In the genomic region with DNA sequence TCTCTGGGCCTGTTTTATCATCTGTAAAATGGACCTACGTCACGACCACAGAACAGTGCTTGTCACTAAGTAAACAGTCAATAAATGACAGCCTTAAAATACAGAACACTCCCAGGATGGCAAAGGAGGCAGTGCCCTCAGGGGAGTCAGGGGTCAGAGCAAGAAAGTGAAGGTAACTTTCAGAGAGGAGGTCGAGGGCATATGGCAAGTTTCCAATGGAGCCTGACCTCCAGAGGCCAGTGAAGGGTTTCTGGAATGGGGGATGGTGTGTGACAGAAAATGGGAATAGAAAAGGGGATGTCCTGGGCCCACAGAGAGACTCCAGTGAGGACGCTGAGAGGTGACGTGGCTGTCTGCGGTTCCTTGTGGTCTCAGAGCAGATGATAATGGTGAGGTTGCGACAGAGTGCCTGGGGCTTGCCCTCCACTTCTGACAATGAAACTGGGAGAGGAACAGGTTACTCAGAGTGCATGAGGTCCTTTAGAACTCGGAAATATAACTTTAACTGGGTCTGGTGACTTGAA, we compare ENCODE assay signal across 8 cellular contexts.
A peak's percentile ranks its signal among the peaks of the same experiment; 100 is the strongest.
DNase-seq lines count a peak whose midpoint lies in the region; ATAC-seq and TF ChIP-seq lines count a peak whose summit lies in the region.

No MANE protein-coding gene starts in this region.

- H4K20me1 ChIP-seq in OCI-LY3 (ENCODE audit: insufficient read depth, low read length), result no peaks in the 10 kb centered on the region

- H3K27ac Mint-ChIP-seq in activated T-helper 2 cell treated with anti-CD3 and anti-CD28 coated beads, Interferon-gamma antibody, Interleukin-2, Interleukin-4, amounts not matched to agents 10 μg/mL and 5 μg/mL and 100 μg/mL, durations not matched to agents 14 hours and 24 hours and 36 hours, result peak overlapping the region; percentile 56

- H3K9me3 ChIP-seq in OCI-LY3 (ENCODE audit: insufficient read depth, low read length), result peaks cover 5% of the 10 kb centered on the region; the same call in 1 of the 2 replicates

- TF ChIP-seq CTCF in OCI-LY3 (IDR thresholded peaks at IDR 0.05; ENCODE audit: low read depth, low read length), result no peak

- H3K9me3 Mint-ChIP-seq in activated T-helper 2 cell treated with anti-CD3 and anti-CD28 coated beads, Interferon-gamma antibody, Interleukin-2, Interleukin-4, amounts not matched to agents 10 μg/mL and 5 μg/mL and 100 μg/mL, durations not matched to agents 14 hours and 24 hours and 36 hours, result peaks cover 10% of the 10 kb centered on the region

- intact Hi-C loops in activated T-helper 2 cell treated with anti-CD3 and anti-CD28 coated beads, Interferon-gamma antibody, Interleukin-2, Interleukin-4, amounts not matched to agents 10 μg/mL and 5 μg/mL and 100 μg/mL, durations not matched to agents 14 hours and 24 hours and 36 hours (cut with micrococcal nuclease), result loop anchor here (5.0 kb wide), 1 partner anchor 549 kb away; the partner anchor contains the start of gene KATNAL1

- no peaks in the 10 kb centered on the region for H3K79me2 ChIP-seq in OCI-LY3 (ENCODE audit: low read length)

- peaks cover 18% of the 10 kb centered on the region for H3K4me1 Mint-ChIP-seq in activated T-helper 2 cell treated with anti-CD3 and anti-CD28 coated beads, Interferon-gamma antibody, Interleukin-2, Interleukin-4, amounts not matched to agents 10 μg/mL and 5 μg/mL and 100 μg/mL, durations not matched to agents 14 hours and 24 hours and 36 hours (ENCODE audit: low read depth)

- no peaks in the 10 kb centered on the region for H3K36me3 Mint-ChIP-seq in activated T-helper 2 cell treated with anti-CD3 and anti-CD28 coated beads, Interferon-gamma antibody, Interleukin-2, Interleukin-4, amounts not matched to agents 10 μg/mL and 5 μg/mL and 100 μg/mL, durations not matched to agents 14 hours and 24 hours and 36 hours (ENCODE audit: low read depth)

- peak; percentile 35 for DNase-seq in activated T-helper 2 cell treated with anti-CD3 and anti-CD28 coated beads, Interferon-gamma antibody, Interleukin-2, Interleukin-4, amounts not matched to agents 10 μg/mL and 5 μg/mL and 100 μg/mL, durations not matched to agents 14 hours and 24 hours and 36 hours (ENCODE audit: low spot score)
- DNase-seq in stimulated activated CD4-positive, alpha-beta T cell treated with anti-CD3 and anti-CD28 coated beads, Interleukin-12 subunit alpha, Interleukin-12 subunit beta, amount 100 ng/mL, for 24 hours (ENCODE audit: low read depth in 2 of 2), result peak; percentile 33 to 54
- DNase-seq in DMS 273 treated with DMSO at 0.1 percent for 48 hours (lab: John Stamatoyannopoulos, UW) (no peak), AG08396 (ENCODE audit: low spot score) (no peak), NCI-H345 (lab: John Stamatoyannopoulos, UW) (no peak)

- peak overlapping the region; percentile 66 for H3K4me3 ChIP-seq in OCI-LY3 (ENCODE audit: low read length)

- peak overlapping the region; percentile 59 for H3K9ac ChIP-seq in OCI-LY3 (ENCODE audit: low read length)

- ATAC-seq in GM18505 (IDR thresholded peaks at IDR 0.05; ENCODE audit: unreplicated experiment) (peak; percentile 90), HG02840 (IDR thresholded peaks at IDR 0.05; ENCODE audit: low FRiP score, unreplicated experiment) (peak; percentile 87)

- no peaks in the 10 kb centered on the region; the same call in 1 of the 2 replicates for H3K27me3 ChIP-seq in OCI-LY3 (ENCODE audit: low read depth, low read length)

- H3K4me2 ChIP-seq in OCI-LY3 (ENCODE audit: low read length), result peak overlapping the region; percentile 91

- peaks cover 38% of the 10 kb centered on the region for H3K4me1 ChIP-seq in OCI-LY3 (ENCODE audit: low read length)

- TF ChIP-seq POLR2A in GM18505 (IDR thresholded peaks at IDR 0.05; ENCODE audit: borderline replicate concordance, extremely low read depth, insufficient read depth, insufficient read length), result no peak

- no peak overlapping the region for H3K4me3 Mint-ChIP-seq in activated T-helper 2 cell treated with anti-CD3 and anti-CD28 coated beads, Interferon-gamma antibody, Interleukin-2, Interleukin-4, amounts not matched to agents 10 μg/mL and 5 μg/mL and 100 μg/mL, durations not matched to agents 14 hours and 24 hours and 36 hours (ENCODE audit: low read depth)

- H3K27me3 Mint-ChIP-seq in activated T-helper 2 cell treated with anti-CD3 and anti-CD28 coated beads, Interferon-gamma antibody, Interleukin-2, Interleukin-4, amounts not matched to agents 10 μg/mL and 5 μg/mL and 100 μg/mL, durations not matched to agents 14 hours and 24 hours and 36 hours (ENCODE audit: low read depth), result peaks cover 8% of the 10 kb centered on the region

- H3K36me3 ChIP-seq in OCI-LY3 (replicated peaks; ENCODE audit: low read depth, low read length), result no peaks in the 10 kb centered on the region

- peak overlapping the region; percentile 88 for H3K27ac ChIP-seq in OCI-LY3 (ENCODE audit: low read length)

- no peak overlapping the region; the same call in 1 of the 2 replicates for H2AFZ ChIP-seq in OCI-LY3 (ENCODE audit: low read depth, low read length)

Comparison
In these comparisons a context has a peak if more than half of its experiments do, and no peak if none do; other contexts are left out.
1. DNase-seq: peak in activated T-helper 2 cell treated with anti-CD3 and anti-CD28 coated beads, Interferon-gamma antibody, Interleukin-2, Interleukin-4, amounts not matched to agents 10 μg/mL and 5 μg/mL and 100 μg/mL, durations not matched to agents 14 hours and 24 hours and 36 hours (single experiment) and stimulated activated CD4-positive, alpha-beta T cell treated with anti-CD3 and anti-CD28 coated beads, Interleukin-12 subunit alpha, Interleukin-12 subunit beta, amount 100 ng/mL, for 24 hours (2 of 2); none in DMS 273 treated with DMSO at 0.1 percent for 48 hours (single experiment), AG08396 (single experiment) and NCI-H345 (single experiment).